In genomic region chr21:42973991-42974831, GRCh38 we compare ENCODE assay signal across 8 cellular contexts. TPM values are rescaled to one million over a fixed set of nuclear protein-coding genes. Genes with fewer than 3 reads are reported as not detected.
DNase-seq lines count a peak whose midpoint lies in the region; ATAC-seq and TF ChIP-seq lines count a peak whose summit lies in the region.

PKNOX1 (plus strand) TSS chr21:42974562; CDS start chr21:43004382, 29,820 bp downstream.

- peaks cover 1% of the 10 kb centered on the region for H3K36me3 Mint-ChIP-seq in activated naive CD4-positive, alpha-beta T cell treated with anti-CD3 and anti-CD28 coated beads, Interleukin-2, amount 50 U/mL, for 24 hours

- no peaks in the 10 kb centered on the region for H3K9me3 Mint-ChIP-seq in activated naive CD4-positive, alpha-beta T cell treated with anti-CD3 and anti-CD28 coated beads, Interleukin-2, amount 50 U/mL, for 24 hours

- DNase-seq in NCI-H1092 treated with DMSO at 0.1 percent for 48 hours (lab: John Stamatoyannopoulos, UW) (peak; percentile 99), globus pallidus (ENCODE audit: low spot score) (peak; percentile 99), nucleus accumbens (lab: John Stamatoyannopoulos, UW) (peak; percentile 83 to 100 (median 99)), suprapubic skin (ENCODE audit: low spot score in 2 of 2) (peak; percentile 99)

- no peaks in the 10 kb centered on the region for H3K36me3 ChIP-seq in suprapubic skin

- no peaks in the 10 kb centered on the region for H3K27me3 ChIP-seq in suprapubic skin

- peak within 1 kb of the TSS; percentile 100 for H3K27ac ChIP-seq in suprapubic skin

- H3K4me1 ChIP-seq in suprapubic skin, result peaks cover 36% of the 10 kb centered on the region

- peak; percentile 78 for ATAC-seq in HG02623 (IDR thresholded peaks at IDR 0.05; ENCODE audit: unreplicated experiment)
- peak; percentile 96 for ATAC-seq in SK-N-SH treated with all-trans-retinoic acid at 6 μM for 48 hours

- no peak for TF ChIP-seq CTCF in suprapubic skin (IDR thresholded peaks at IDR 0.05)

- peak within 1 kb of the TSS; percentile 88 for H3K4me3 ChIP-seq in suprapubic skin

- H3K9me3 ChIP-seq in suprapubic skin, result no peaks in the 10 kb centered on the region

- H3K27me3 Mint-ChIP-seq in activated naive CD4-positive, alpha-beta T cell treated with anti-CD3 and anti-CD28 coated beads, Interleukin-2, amount 50 U/mL, for 24 hours, result no peaks in the 10 kb centered on the region

- peaks cover 37% of the 10 kb centered on the region for H3K4me1 Mint-ChIP-seq in activated naive CD4-positive, alpha-beta T cell treated with anti-CD3 and anti-CD28 coated beads, Interleukin-2, amount 50 U/mL, for 24 hours

- 0% methylated on average over 7 of the region's 106 CpGs for WGBS in suprapubic skin

- peak within 1 kb of the TSS; percentile 89 for H3K27ac Mint-ChIP-seq in activated naive CD4-positive, alpha-beta T cell treated with anti-CD3 and anti-CD28 coated beads, Interleukin-2, amount 50 U/mL, for 24 hours

- no peak for TF ChIP-seq EP300 in suprapubic skin (IDR thresholded peaks at IDR 0.05)

- peak within 1 kb of the TSS; percentile 87 for H3K4me3 Mint-ChIP-seq in activated naive CD4-positive, alpha-beta T cell treated with anti-CD3 and anti-CD28 coated beads, Interleukin-2, amount 50 U/mL, for 24 hours

- peak; percentile 59 for TF ChIP-seq POLR2A in GM10847 (IDR thresholded peaks at IDR 0.05; ENCODE audit: extremely low read depth, insufficient read length)
- TF ChIP-seq POLR2A in suprapubic skin (IDR thresholded peaks at IDR 0.05), result peak in 1 of 2 donors; percentile 73

TF ChIP-seq in SK-N-SH treated with all-trans-retinoic acid at 6 μM for 48 hours, 23 proteins besides CTCF, POLR2A, EP300 and RAD21:
- no peak for TF ChIP-seq ZNF70 (CRISPR knock-in tag; IDR thresholded peaks at IDR 0.05)
- TF ChIP-seq TSHZ2 (CRISPR knock-in tag; IDR thresholded peaks at IDR 0.05), result peak; percentile 90

RNA-seq across cellular contexts. Expression of gene PKNOX1, which starts in this region (rescaled TPM):
- total RNA-seq in suprapubic skin, result 10 to 100 TPM in 3 of 4 donors, 1 to 10 TPM in 1; 8.8 to 17.6 (median 11.6) TPM

Comparison
In these comparisons a context has a peak if more than half of its experiments do, and no peak if none do; other contexts are left out.
1. Peak in every context shown above with its lines: DNase-seq, ATAC-seq, H3K4me3 ChIP-seq and H3K27ac ChIP-seq.